ENCODE assay signal across 8 cellular contexts in the genomic region with DNA sequence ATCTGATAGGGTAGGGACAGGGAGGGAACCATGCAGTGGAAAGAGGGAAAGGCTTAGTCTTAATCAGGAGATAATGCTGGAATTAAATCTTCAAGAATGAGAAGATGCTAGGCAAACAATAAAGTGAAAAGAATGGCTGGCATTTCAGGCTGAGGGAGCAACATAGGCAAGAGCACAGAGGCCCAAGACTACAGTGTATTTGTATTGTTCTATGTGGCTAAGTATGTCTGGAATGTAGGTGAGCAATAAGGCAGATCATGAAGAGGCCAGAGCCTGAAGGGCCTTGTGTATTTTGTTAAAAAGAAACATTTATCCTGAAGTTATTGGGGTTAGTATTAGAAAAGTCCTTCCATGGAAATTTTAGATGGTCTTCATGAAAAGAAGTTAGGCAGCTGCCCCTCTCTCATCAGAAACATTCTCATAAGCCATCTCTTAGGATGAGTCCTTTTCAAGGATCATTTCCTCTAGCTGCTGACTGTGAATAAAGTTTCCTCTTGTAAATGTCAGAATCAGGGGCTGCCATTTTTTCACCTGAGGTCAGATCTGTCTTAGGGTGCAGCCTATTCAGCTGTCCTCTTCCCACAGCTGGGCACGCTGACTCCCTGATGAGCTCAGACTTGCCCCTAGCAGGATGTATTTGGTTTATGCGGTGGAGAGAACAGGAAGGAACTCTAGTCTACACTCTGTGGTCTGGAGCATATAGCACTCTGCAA. TPM values are rescaled to one million over a fixed set of nuclear protein-coding genes. Genes with fewer than 3 reads are reported as not detected.
DNase-seq lines count a peak whose midpoint lies in the region; ATAC-seq and TF ChIP-seq lines count a peak whose summit lies in the region.

No MANE protein-coding gene starts in this region.

- H3K4me3 ChIP-seq in heart left ventricle = no peak overlapping the region

- peaks cover 0 to 28% (median 14%) of the 10 kb centered on the region in 12 donors for H3K4me1 ChIP-seq in heart left ventricle

- peak overlapping the region in 9 of 12 donors; percentile 3 to 59 (median 24) for H3K27ac ChIP-seq in heart left ventricle

- TF ChIP-seq POLR2A in heart left ventricle (IDR thresholded peaks at IDR 0.05) = no peak

- intact Hi-C loops in heart left ventricle (cut with DNase I) = loop anchor here in 1 of 10 donors (2.0 kb wide), 1 partner anchor 69 kb away; a partner anchor contains a TSS

- DNase-seq in NCI-H226 (peak; percentile 91), activated T-helper 1 cell treated with Interleukin-2 at 50 U/mL for 16 hours (ENCODE audit: low read depth) (peak; percentile 19), heart left ventricle (peak in 4 of 5 donors; percentile 13 to 35 (median 24)), cerebellar nuclear complex (lab: John Stamatoyannopoulos, UW) (no peak), NCI-H1048 (lab: John Stamatoyannopoulos, UW) (no peak)
- DNase-seq in stimulated activated CD4-positive, alpha-beta T cell treated with anti-CD3 and anti-CD28 coated beads, Interleukin-15, amount 100 ng/mL, for 48 hours (ENCODE audit: low read depth in 2 of 2) = peak; percentile 0 to 16

- no peak for TF ChIP-seq CTCF in heart left ventricle (IDR thresholded peaks at IDR 0.05)

- peaks cover 0 to 16% (median 8%) of the 10 kb centered on the region in 12 donors for H3K9me3 ChIP-seq in heart left ventricle

- ATAC-seq in GM18508 (IDR thresholded peaks at IDR 0.05; ENCODE audit: insufficient read depth, unreplicated experiment) = peak; percentile 99
- ATAC-seq in HG02610 (IDR thresholded peaks at IDR 0.05; ENCODE audit: unreplicated experiment) = peak; percentile 98
- peak; percentile 42 to 89 (median 88) for ATAC-seq in heart left ventricle

- 38 to 64% (median 55%) methylated on average over 2 of the region's 2 CpGs for WGBS in heart left ventricle, 4 donors

- no peaks in the 10 kb centered on the region for H3K27me3 ChIP-seq in heart left ventricle

- H3K36me3 ChIP-seq in heart left ventricle = peaks cover 0 to 64% (median 27%) of the 10 kb centered on the region in 9 donors

RNA-seq across cellular contexts. Expression of a gene that starts 46.3 kb away (rescaled TPM):
- 10 to 100 TPM in 2 of 9 donors, 1 to 10 TPM in 7; 5.4 to 22.1 (median 8.1) TPM for total RNA-seq in heart left ventricle
- polyA plus RNA-seq in heart left ventricle = 1 to 10 TPM; 2.2 to 4.2 TPM

Comparison
In these comparisons a context has a peak if more than half of its experiments do, and no peak if none do; other contexts are left out.
1. DNase-seq: peak in NCI-H226 (single experiment), activated T-helper 1 cell treated with Interleukin-2 at 50 U/mL for 16 hours (single experiment), heart left ventricle (4 of 5) and stimulated activated CD4-positive, alpha-beta T cell treated with anti-CD3 and anti-CD28 coated beads, Interleukin-15, amount 100 ng/mL, for 48 hours (2 of 2); none in cerebellar nuclear complex (0 of 2) and NCI-H1048 (single experiment).
2. Peak in every context shown above with its lines, with median percentiles within 50 percentile points of each other: ATAC-seq.